Comparison of ENCODE assay signal across 8 cellular contexts in genomic region chr4:128809477-128810330, GRCh38. TPM values are rescaled to one million over a fixed set of nuclear protein-coding genes. Genes with fewer than 3 reads are reported as not detected.
DNase-seq lines count a peak whose midpoint lies in the region; ATAC-seq lines count a peak whose summit lies in the region.

Gene JADE1, plus strand, starts transcription at chr4:128809700. Its CDS starts 22,059 bp downstream, at chr4:128831759.

- DNase-seq in DMS153 treated with DMSO at 0.1 percent for 48 hours (lab: John Stamatoyannopoulos, UW; ENCODE audit: unreplicated experiment) (peak; percentile 88), OCI-M1 (lab: John Stamatoyannopoulos, UW) (peak; percentile 96), activated T-cell treated with anti-CD3 and anti-CD28 coated beads for 4 hours (peak; percentile 90), epithelial cell of prostate (ENCODE audit: low read depth, low spot score) (peak; percentile 68), mucosa of gallbladder (ENCODE audit: low spot score) (peak; percentile 96)
- DNase-seq in stimulated activated CD8-positive, alpha-beta memory T cell treated with anti-CD3 and anti-CD28 coated beads, Interleukin-4, amount 100 ng/mL, for 4 hours (ENCODE audit: low read depth in 2 of 2, low spot score in 1 of 2): peak; percentile 81 to 86

- peak within 1 kb of the TSS; percentile 92 to 97 (median 95) for H3K27ac Mint-ChIP-seq in IgD-negative memory B cell

- H3K4me1 Mint-ChIP-seq in IgD-negative memory B cell: peaks cover 9 to 15% (median 10%) of the 10 kb centered on the region in 3 donors

- no peaks in the 10 kb centered on the region for H3K27me3 Mint-ChIP-seq in IgD-negative memory B cell

- no peaks in the 10 kb centered on the region for H3K36me3 Mint-ChIP-seq in IgD-negative memory B cell

- H3K4me3 Mint-ChIP-seq in IgD-negative memory B cell: peak within 1 kb of the TSS; percentile 94 to 100 (median 100)

- peak; percentile 46 for ATAC-seq in GM21529 (IDR thresholded peaks at IDR 0.05; ENCODE audit: unreplicated experiment)

- no peaks in the 10 kb centered on the region for H3K9me3 Mint-ChIP-seq in IgD-negative memory B cell

- H3K27ac ChIP-seq in epithelial cell of prostate: peak within 1 kb of the TSS; percentile 81

RNA-seq across cellular contexts. Expression of gene JADE1, which starts in this region (rescaled TPM):
- 34.6 TPM for polyA plus RNA-seq in IgD-negative memory B cell
- total RNA-seq in mucosa of gallbladder: 49.8 TPM

Comparison
In these comparisons a context has a peak if more than half of its experiments do, and no peak if none do; other contexts are left out.
1. Peak in every context shown above with its lines: DNase-seq, ATAC-seq and H3K27ac ChIP-seq.